ENCODE assay signal across 8 cellular contexts in genomic region chr19:41570639-41571112, GRCh38. TPM values are rescaled to one million over a fixed set of nuclear protein-coding genes. Genes with fewer than 3 reads are reported as not detected.
DNase-seq lines count a peak whose midpoint lies in the region; ATAC-seq and TF ChIP-seq lines count a peak whose summit lies in the region.

No MANE protein-coding gene starts in this region.

- H3K9me3 Mint-ChIP-seq in CD4-positive, alpha-beta memory T cell: no peaks in the 10 kb centered on the region
- H3K9me3 Mint-ChIP-seq in activated CD8-positive, alpha-beta T cell treated with anti-CD3 and anti-CD28 coated beads for 36 hours: no peaks in the 10 kb centered on the region
- H3K9me3 Mint-ChIP-seq in effector memory CD8-positive, alpha-beta T cell: no peaks in the 10 kb centered on the region

- H3K36me3 Mint-ChIP-seq in CD4-positive, alpha-beta memory T cell: peaks cover 32 to 36% of the 10 kb centered on the region in 2 donors
- no peaks in the 10 kb centered on the region for H3K36me3 Mint-ChIP-seq in activated CD8-positive, alpha-beta T cell treated with anti-CD3 and anti-CD28 coated beads for 36 hours (ENCODE audit: low read depth)
- peaks cover 13% of the 10 kb centered on the region for H3K36me3 Mint-ChIP-seq in effector memory CD8-positive, alpha-beta T cell (ENCODE audit: insufficient read depth)

- no peaks in the 10 kb centered on the region for H3K27me3 Mint-ChIP-seq in CD4-positive, alpha-beta memory T cell
- H3K27me3 Mint-ChIP-seq in activated CD8-positive, alpha-beta T cell treated with anti-CD3 and anti-CD28 coated beads for 36 hours: peaks cover 9% of the 10 kb centered on the region
- no peaks in the 10 kb centered on the region for H3K27me3 Mint-ChIP-seq in effector memory CD8-positive, alpha-beta T cell

- ATAC-seq in HG03280 (IDR thresholded peaks at IDR 0.05; ENCODE audit: unreplicated experiment): peak; percentile 57
- peak; percentile 96 for ATAC-seq in activated CD8-positive, alpha-beta T cell treated with anti-CD3 and anti-CD28 coated beads for 36 hours
- peak; percentile 99 for ATAC-seq in effector memory CD8-positive, alpha-beta T cell (replicated peaks)
- ATAC-seq in GM21360 (IDR thresholded peaks at IDR 0.05; ENCODE audit: unreplicated experiment): no peak

- no peaks in the 10 kb centered on the region for H3K9me3 ChIP-seq in CD4-positive, alpha-beta memory T cell (ENCODE audit: control insufficient read depth in 1 of 2, low read length in 2 of 2)

- H3K4me1 Mint-ChIP-seq in CD4-positive, alpha-beta memory T cell: peaks cover 22 to 59% (median 44%) of the 10 kb centered on the region in 4 donors
- peaks cover 18% of the 10 kb centered on the region for H3K4me1 Mint-ChIP-seq in activated CD8-positive, alpha-beta T cell treated with anti-CD3 and anti-CD28 coated beads for 36 hours (ENCODE audit: low read depth)
- H3K4me1 Mint-ChIP-seq in effector memory CD8-positive, alpha-beta T cell (ENCODE audit: low read depth in 2 of 2): peaks cover 20 to 26% of the 10 kb centered on the region in 2 donors

- peaks cover 43% of the 10 kb centered on the region for H3K4me1 ChIP-seq in CD4-positive, alpha-beta memory T cell (ENCODE audit: insufficient read depth, low read length)

- peak; percentile 80 to 83 (median 82) for DNase-seq in CD4-positive, alpha-beta memory T cell
- DNase-seq in NCI-H82 treated with DMSO at 0.1 percent for 48 hours (lab: John Stamatoyannopoulos, UW; ENCODE audit: unreplicated experiment) (peak; percentile 53), mucosa of gallbladder (ENCODE audit: low spot score) (peak; percentile 80)
- DNase-seq in activated CD8-positive, alpha-beta T cell treated with anti-CD3 and anti-CD28 coated beads for 36 hours: peak; percentile 92
- DNase-seq in effector memory CD8-positive, alpha-beta T cell: peak; percentile 83 to 84 (median 83)
- DNase-seq in stimulated activated CD8-positive, alpha-beta memory T cell treated with anti-CD3 and anti-CD28 coated beads, Interleukin-4, amount 100 ng/mL, for 24 hours (ENCODE audit: low read depth): peak; percentile 69

- POLR2A ChIA-PET in CD4-positive, alpha-beta memory T cell (lab: Charles Lee; ENCODE audit: partially characterized antibody): interaction anchor here (0.6 to 22.7 kb wide), 9 partner anchors 9 to 272 kb away, joined by 3 to 547 read pairs (median 4); no protein-coding TSS in a partner anchor
- POLR2A ChIA-PET in activated CD8-positive, alpha-beta T cell treated with anti-CD3 and anti-CD28 coated beads for 36 hours (lab: Charles Lee): interaction anchor here (0.6 to 1.3 kb wide), 2 partner anchors 19 to 739 kb away, joined by 3 to 4 read pairs; no protein-coding TSS in a partner anchor

- no peak overlapping the region for H3K27ac ChIP-seq in CD4-positive, alpha-beta memory T cell (ENCODE audit: low read depth, low read length)

- H3K36me3 ChIP-seq in CD4-positive, alpha-beta memory T cell (ENCODE audit: insufficient read depth, low read length): peaks cover 13% of the 10 kb centered on the region

- TF ChIP-seq CTCF in activated CD8-positive, alpha-beta T cell treated with anti-CD3 and anti-CD28 coated beads for 36 hours (IDR thresholded peaks at IDR 0.05): peak; percentile 95

- H3K27ac Mint-ChIP-seq in CD4-positive, alpha-beta memory T cell: peak overlapping the region; percentile 5 to 87 (median 65)
- H3K27ac Mint-ChIP-seq in activated CD8-positive, alpha-beta T cell treated with anti-CD3 and anti-CD28 coated beads for 36 hours: no peak overlapping the region
- peak overlapping the region; percentile 20 to 30 for H3K27ac Mint-ChIP-seq in effector memory CD8-positive, alpha-beta T cell

- intact Hi-C loops in CD4-positive, alpha-beta memory T cell (cut with micrococcal nuclease): loop anchor here (1.0 kb wide), 4 partner anchors 27 to 121 kb away; no protein-coding TSS in a partner anchor
- intact Hi-C loops in activated CD8-positive, alpha-beta T cell treated with anti-CD3 and anti-CD28 coated beads for 36 hours (cut with micrococcal nuclease): loop anchor here (5.0 kb wide), 1 partner anchor 123 kb away; no protein-coding TSS in a partner anchor

- CTCF ChIA-PET in CD4-positive, alpha-beta memory T cell (lab: Charles Lee; ENCODE audit: partially characterized antibody): interaction anchor here (0.6 to 18.0 kb wide), 14 partner anchors 10 to 397 kb away, joined by 3 to 561 read pairs (median 5); partner anchors contain the start of gene B9D2
- CTCF ChIA-PET in activated CD8-positive, alpha-beta T cell treated with anti-CD3 and anti-CD28 coated beads for 36 hours (lab: Charles Lee): interaction anchor here (0.6 to 13.7 kb wide), 25 partner anchors 11 to 266 kb away, joined by 3 to 272 read pairs (median 5); no protein-coding TSS in a partner anchor

- peak overlapping the region in 5 of 8 donors; percentile 35 to 74 (median 47) for H3K4me3 Mint-ChIP-seq in CD4-positive, alpha-beta memory T cell
- no peak overlapping the region for H3K4me3 Mint-ChIP-seq in activated CD8-positive, alpha-beta T cell treated with anti-CD3 and anti-CD28 coated beads for 36 hours
- H3K4me3 Mint-ChIP-seq in effector memory CD8-positive, alpha-beta T cell: no peak overlapping the region

- H3K27me3 ChIP-seq in CD4-positive, alpha-beta memory T cell (ENCODE audit: insufficient read depth, low read length): no peaks in the 10 kb centered on the region

- H3K4me3 ChIP-seq in CD4-positive, alpha-beta memory T cell (ENCODE audit: low read length in 2 of 2): no peak overlapping the region

RNA-seq across cellular contexts. Expression of gene CEACAM21, which starts 5.3 kb away (rescaled TPM):
- total RNA-seq in CD4-positive, alpha-beta memory T cell: 10 to 100 TPM; 42.8 to 48.7 TPM
- polyA plus RNA-seq in CD4-positive, alpha-beta memory T cell: 10 to 100 TPM; 60.4 to 61.2 TPM
- total RNA-seq in activated CD8-positive, alpha-beta T cell treated with anti-CD3 and anti-CD28 coated beads for 36 hours: 10 to 100 TPM; 17.7 to 19.8 TPM
- 2.4 TPM for total RNA-seq in mucosa of gallbladder

RNA-seq across cellular contexts. Expression of gene CEACAM4, which starts 56.2 kb away (rescaled TPM):
- total RNA-seq in CD4-positive, alpha-beta memory T cell: under 1 TPM; 0.28 to 0.64 TPM
- polyA plus RNA-seq in CD4-positive, alpha-beta memory T cell: not detected
- total RNA-seq in activated CD8-positive, alpha-beta T cell treated with anti-CD3 and anti-CD28 coated beads for 36 hours: not detected
- total RNA-seq in mucosa of gallbladder: 0.35 TPM

Comparison
In these comparisons a context has a peak if more than half of its experiments do, and no peak if none do; other contexts are left out.
1. H3K4me3 Mint-ChIP-seq: peak in CD4-positive, alpha-beta memory T cell (5 of 8); none in activated CD8-positive, alpha-beta T cell treated with anti-CD3 and anti-CD28 coated beads for 36 hours (single experiment) and effector memory CD8-positive, alpha-beta T cell (0 of 2).
2. Peak in every context shown above with its lines, with median percentiles within 50 percentile points of each other: DNase-seq.